8 cellular contexts compared by ENCODE assay signal in genomic region chr21:34890258-34890723, GRCh38.
A peak's percentile ranks its signal among the peaks of the same experiment; 100 is the strongest.
DNase-seq lines count a peak whose midpoint lies in the region; ATAC-seq and TF ChIP-seq lines count a peak whose summit lies in the region.

No MANE protein-coding gene starts in this region.

- peak overlapping the region; percentile 99 for H3K9ac ChIP-seq in skeletal muscle satellite cell (ENCODE audit: low read depth, low read length)

- peak; percentile 1 for ATAC-seq in GM21825 (IDR thresholded peaks at IDR 0.05; ENCODE audit: unreplicated experiment)
- no peak for ATAC-seq in HG02870 (IDR thresholded peaks at IDR 0.05; ENCODE audit: unreplicated experiment)
- no peak for ATAC-seq in HG02970 (IDR thresholded peaks at IDR 0.05; ENCODE audit: low FRiP score, unreplicated experiment)

- peak overlapping the region; percentile 92 for H3K4me2 ChIP-seq in skeletal muscle satellite cell (ENCODE audit: low read length)

- in situ Hi-C loops in GM13977 (cut with MboI; ENCODE audit: low pct_unique_long_range_greater_than_20kb, low sequenced_read_pairs, unreplicated experiment) = loop anchor here (10.0 to 25.0 kb wide), 4 partner anchors 155 to 515 kb away; partner anchors contain the start of gene RUNX1

- H3K4me1 ChIP-seq in SJCRH30 (no peaks in the 10 kb centered on the region), skeletal muscle satellite cell (ENCODE audit: control insufficient read depth, insufficient read depth, low read length) (peaks cover 4% of the 10 kb centered on the region)

- no peaks in the 10 kb centered on the region for H3K27me3 ChIP-seq in SJCRH30
- H3K27me3 ChIP-seq in skeletal muscle satellite cell (ENCODE audit: control insufficient read depth, insufficient read depth, low read length) = no peaks in the 10 kb centered on the region

- H3K27ac ChIP-seq in SJCRH30 = peak overlapping the region; percentile 93

- DNase-seq in SJCRH30 (no peak), fibroblast of pulmonary artery (ENCODE audit: low read depth) (no peak), GM13977 (ENCODE audit: low spot score) (no peak)
- DNase-seq in stimulated activated CD4-positive, alpha-beta T cell treated with anti-CD3 and anti-CD28 coated beads, Interleukin-1b, Interleukin-23, amount 100 ng/mL, for 48 hours = no peak

- no peaks in the 10 kb centered on the region for H3K9me3 ChIP-seq in SJCRH30 (replicated peaks)
- no peaks in the 10 kb centered on the region for H3K9me3 ChIP-seq in skeletal muscle satellite cell (replicated peaks; ENCODE audit: low read length)

- H3K36me3 ChIP-seq in SJCRH30 = peaks cover 5% of the 10 kb centered on the region; the same call in 1 of the 2 replicates
- H3K36me3 ChIP-seq in skeletal muscle satellite cell (ENCODE audit: insufficient read depth, low read length) = peaks cover 15% of the 10 kb centered on the region

- TF ChIP-seq CTCF in fibroblast of pulmonary artery (IDR thresholded peaks at IDR 0.05; ENCODE audit: low read length, missing control alignments) (no peak), GM13977 (IDR thresholded peaks at IDR 0.05; ENCODE audit: extremely low read depth, insufficient read depth, missing control alignments) (no peak)

- peak overlapping the region; percentile 84 for H3K4me3 ChIP-seq in SJCRH30
- H3K4me3 ChIP-seq in fibroblast of pulmonary artery (replicated peaks; ENCODE audit: low read depth, low read length) = peak overlapping the region; percentile 45
- H3K4me3 ChIP-seq in skeletal muscle satellite cell (ENCODE audit: low read length) = peak overlapping the region; percentile 84
